In genomic region chr17:79954281-79955166, GRCh38 we compare ENCODE assay signal across 20 cellular contexts.
DNase-seq lines count a peak whose midpoint lies in the region; ATAC-seq and TF ChIP-seq lines count a peak whose summit lies in the region.
"Had no signal": no experiment of that assay in that cellular context is flagged by ENCODE, and none has a peak within 500 bp of the region (broad histone marks: within the 10 kb centered on the region; RNA-seq: fewer than 3 reads in every experiment).

No MANE protein-coding gene starts in this region.

- peaks cover under 1% of the 10 kb centered on the region for H3K36me3 ChIP-seq in right atrium auricular region
- peaks cover 39% of the 10 kb centered on the region for H3K36me3 ChIP-seq in WERI-Rb-1
- peaks cover 0 to 3% (median 0%) of the 10 kb centered on the region in 4 donors for H3K36me3 ChIP-seq in right lobe of liver
- H3K36me3 ChIP-seq in upper lobe of left lung, result peaks cover 0 to 6% (median 2%) of the 10 kb centered on the region in 4 donors
- H3K36me3 ChIP-seq: SJCRH30 had no signal

- WGBS in right lobe of liver (ENCODE audit: insufficient coverage, low coverage, low lambda C conversion rate, missing lambda C conversion rate), result 93% methylated on average over 6 of the region's 25 CpGs
- WGBS in upper lobe of left lung, 2 donors, result 93 to 94% methylated on average over 6 to 25 of the region's 25 CpGs

- H3K27ac ChIP-seq in right atrium auricular region, result no peak overlapping the region
- H3K27ac ChIP-seq in WERI-Rb-1, result no peak overlapping the region; the same call in 1 of the 2 replicates
- no peak overlapping the region for H3K27ac ChIP-seq in right lobe of liver
- no peak overlapping the region for H3K27ac ChIP-seq in upper lobe of left lung
- H3K27ac ChIP-seq: SJCRH30, testis had no signal

- TF ChIP-seq CTCF in right atrium auricular region (IDR thresholded peaks at IDR 0.05) (no peak), WERI-Rb-1 (IDR thresholded peaks at IDR 0.05; ENCODE audit: low read depth, low read length) (no peak), right lobe of liver (IDR thresholded peaks at IDR 0.05) (no peak), upper lobe of left lung (IDR thresholded peaks at IDR 0.05) (no peak)

- ATAC-seq in left cardiac atrium, result no peak
- no peak for ATAC-seq in right lobe of liver
- no peak for ATAC-seq in upper lobe of left lung (ENCODE audit: low FRiP score in 2 of 2)
- ATAC-seq in GM18502 (IDR thresholded peaks at IDR 0.05; ENCODE audit: poor library complexity, unreplicated experiment), result no peak
- ATAC-seq: K562; stimulated activated naive B cell treated with anti-CD40 and anti-IgM and Interleukin-4, amounts not matched to agents 10 μg/mL and 1 μg/mL and 100 μg/mL, for 72 hours had no signal

- H3K4me3 ChIP-seq in right atrium auricular region, result no peak overlapping the region
- no peak overlapping the region for H3K4me3 ChIP-seq in WERI-Rb-1 (ENCODE audit: low read depth, low read length)
- H3K4me3 ChIP-seq in right lobe of liver, result no peak overlapping the region
- H3K4me3 ChIP-seq in upper lobe of left lung, result no peak overlapping the region
- H3K4me3 ChIP-seq: K562, SJCRH30, testis had no signal

- no peaks in the 10 kb centered on the region for H3K27me3 ChIP-seq in right atrium auricular region
- no peaks in the 10 kb centered on the region for H3K27me3 ChIP-seq in WERI-Rb-1 (ENCODE audit: insufficient read depth, low read depth, severe bottlenecking)
- H3K27me3 ChIP-seq in right lobe of liver, result no peaks in the 10 kb centered on the region
- H3K27me3 ChIP-seq in upper lobe of left lung, result no peaks in the 10 kb centered on the region
- H3K27me3 ChIP-seq: SJCRH30, testis had no signal

- TF ChIP-seq EP300 in upper lobe of left lung (IDR thresholded peaks at IDR 0.05), result no peak

- peaks cover 0 to 23% of the 10 kb centered on the region in 2 donors for H3K4me1 ChIP-seq in right atrium auricular region
- H3K4me1 ChIP-seq in right lobe of liver, result peaks cover 0 to 3% (median 0%) of the 10 kb centered on the region in 4 donors
- H3K4me1 ChIP-seq in upper lobe of left lung, result peaks cover 18 to 22% (median 20%) of the 10 kb centered on the region in 4 donors

- no peaks in the 10 kb centered on the region for H3K9me3 ChIP-seq in right atrium auricular region
- H3K9me3 ChIP-seq in WERI-Rb-1 (ENCODE audit: severe bottlenecking), result no peaks in the 10 kb centered on the region
- no peaks in the 10 kb centered on the region for H3K9me3 ChIP-seq in right lobe of liver
- no peaks in the 10 kb centered on the region for H3K9me3 ChIP-seq in upper lobe of left lung
- H3K9me3 ChIP-seq: SJCRH30, testis had no signal

- intact Hi-C loops in left cardiac atrium (cut with DNase I), result no loop called here
- intact Hi-C loops in right lobe of liver (cut with DNase I), result no loop called here

- no peak for TF ChIP-seq POLR2A in right lobe of liver (IDR thresholded peaks at IDR 0.05)
- TF ChIP-seq POLR2A in upper lobe of left lung (IDR thresholded peaks at IDR 0.05), result no peak

- DNase-seq in left cardiac atrium, result peak; percentile 4
- no peak for DNase-seq in right atrium auricular region (ENCODE audit: low spot score)
- DNase-seq in WERI-Rb-1, result peak; percentile 8
- peak in 2 of 3 donors; percentile 36 to 38 for DNase-seq in right lobe of liver
- peak; percentile 24 to 62 for DNase-seq in upper lobe of left lung
- no peak for DNase-seq in cortex of kidney (lab: John Stamatoyannopoulos, UW)
- no peak for DNase-seq in pons (ENCODE audit: low spot score)
- DNase-seq: activated CD4-positive, alpha-beta memory T cell treated with anti-CD3 and anti-CD28 coated beads, Interleukin-2, amount 10 ng/mL, durations not matched to agents 7 days and 5 days; activated CD4-positive, CD25-positive, alpha-beta regulatory T cell; activated naive CD4-positive, alpha-beta T cell treated with anti-CD3 and anti-CD28 coated beads, Interleukin-2, amount 50 U/mL, for 16 hours; activated T-cell treated with anti-CD3 and anti-CD28 coated beads for 4 hours; DMS 273 treated with DMSO at 0.1 percent for 48 hours; GDM1; NCI-H2171 treated with DMSO at 0.1 percent for 48 hours; NCI-H748 treated with DMSO at 0.1 percent for 48 hours; SJCRH30; stimulated activated naive B cell treated with anti-CD40 and anti-IgM and Interleukin-4, amounts not matched to agents 10 μg/mL and 1 μg/mL and 100 μg/mL, for 72 hours; testis had no signal

Comparison
In these comparisons a context has a peak if more than half of its experiments do, and no peak if none do; other contexts are left out.
1. DNase-seq: peak in left cardiac atrium (single experiment), WERI-Rb-1 (single experiment), right lobe of liver (2 of 3) and upper lobe of left lung (2 of 2); none in right atrium auricular region (single experiment), cortex of kidney (single experiment) and pons (single experiment).